ENCODE assay signal across 32 cellular contexts in genomic region chr11:8310743-8311298, GRCh38. TPM values are rescaled to one million over a fixed set of nuclear protein-coding genes. Genes with fewer than 3 reads are reported as not detected.
"Had no signal": no experiment of that assay in that cellular context is flagged by ENCODE, and none has a peak within 500 bp of the region (broad histone marks: within the 10 kb centered on the region; RNA-seq: fewer than 3 reads in every experiment).

No MANE protein-coding gene starts in this region.

- H3K4me3 Mint-ChIP-seq: activated CD4-positive, alpha-beta memory T cell treated with anti-CD3 and anti-CD28 coated beads, Interleukin-2, amount 10 ng/mL, durations not matched to agents 7 days and 5 days; activated CD4-positive, alpha-beta T cell treated with anti-CD3 and anti-CD28 coated beads, Interleukin-2, amount 10 ng/mL, durations not matched to agents 7 days and 5 days; activated naive CD4-positive, alpha-beta T cell treated with anti-CD3 and anti-CD28 coated beads, Interleukin-2, amount 50 U/mL, for 24 hours; activated naive CD8-positive, alpha-beta T cell treated with anti-CD3 and anti-CD28 coated beads, Interleukin-2, amount 50 U/mL, for 24 hours; activated T-cell treated with anti-CD3 and anti-CD28 coated beads, Interleukin-2, amount 50 U/mL, for 24 hours; activated T-helper 17 cell treated with anti-CD3 and anti-CD28 coated beads, Interleukin-2, amount 50 U/mL, for 72 hours; central memory CD8-positive, alpha-beta T cell; dendritic cell treated with granulocyte-macrophage colony-stimulating factor and Interleukin-4, amounts not matched to agents 40 ng/mL and 50 ng/mL, for 4 days; stimulated activated memory B cell treated with anti-CD40 and anti-IgM and Interleukin-4, amounts not matched to agents 10 μg/mL and 1 μg/mL and 100 μg/mL, for 72 hours; stimulated activated naive CD8-positive, alpha-beta T cell treated with anti-CD3 and anti-CD28 coated beads, Interleukin-15, amount 100 ng/mL, for 72 hours; T-helper 17 cell had no signal

- H3K4me3 ChIP-seq: breast epithelium, esophagus muscularis mucosa, heart left ventricle, left lung, lung, mucosa of descending colon, right lobe of liver, skin epidermis, upper lobe of left lung had no signal

- H3K27me3 ChIP-seq: breast epithelium, heart left ventricle, right lobe of liver, upper lobe of left lung had no signal

- H3K27ac ChIP-seq: breast epithelium, esophagus muscularis mucosa, foreskin keratinocyte, heart left ventricle, left lung, right lobe of liver, skin epidermis, upper lobe of left lung had no signal

- H3K4me1 Mint-ChIP-seq: activated CD4-positive, alpha-beta memory T cell treated with anti-CD3 and anti-CD28 coated beads, Interleukin-2, amount 10 ng/mL, durations not matched to agents 7 days and 5 days; activated naive CD4-positive, alpha-beta T cell treated with anti-CD3 and anti-CD28 coated beads, Interleukin-2, amount 50 U/mL, for 24 hours; activated naive CD8-positive, alpha-beta T cell treated with anti-CD3 and anti-CD28 coated beads, Interleukin-2, amount 50 U/mL, for 24 hours; activated T-helper 17 cell treated with anti-CD3 and anti-CD28 coated beads, Interleukin-2, amount 50 U/mL, for 72 hours; central memory CD8-positive, alpha-beta T cell; stimulated activated memory B cell treated with anti-CD40 and anti-IgM and Interleukin-4, amounts not matched to agents 10 μg/mL and 1 μg/mL and 100 μg/mL, for 72 hours; stimulated activated naive CD8-positive, alpha-beta T cell treated with anti-CD3 and anti-CD28 coated beads, Interleukin-15, amount 100 ng/mL, for 72 hours had no signal

- H3K4me1 ChIP-seq: breast epithelium, esophagus muscularis mucosa, foreskin keratinocyte, heart left ventricle, left lung, right lobe of liver, upper lobe of left lung had no signal

- H3K36me3 Mint-ChIP-seq: activated naive CD4-positive, alpha-beta T cell treated with anti-CD3 and anti-CD28 coated beads, Interleukin-2, amount 50 U/mL, for 24 hours; stimulated activated memory B cell treated with anti-CD40 and anti-IgM and Interleukin-4, amounts not matched to agents 10 μg/mL and 1 μg/mL and 100 μg/mL, for 72 hours had no signal

- H3K9me3 Mint-ChIP-seq: activated CD4-positive, alpha-beta memory T cell treated with anti-CD3 and anti-CD28 coated beads, Interleukin-2, amount 10 ng/mL, durations not matched to agents 7 days and 5 days; activated CD4-positive, alpha-beta T cell treated with anti-CD3 and anti-CD28 coated beads, Interleukin-2, amount 10 ng/mL, durations not matched to agents 7 days and 5 days; activated naive CD4-positive, alpha-beta T cell treated with anti-CD3 and anti-CD28 coated beads, Interleukin-2, amount 50 U/mL, for 24 hours; activated naive CD8-positive, alpha-beta T cell treated with anti-CD3 and anti-CD28 coated beads, Interleukin-2, amount 50 U/mL, for 24 hours; activated T-cell treated with anti-CD3 and anti-CD28 coated beads, Interleukin-2, amount 50 U/mL, for 24 hours; activated T-helper 17 cell treated with anti-CD3 and anti-CD28 coated beads, Interleukin-2, amount 50 U/mL, for 72 hours; central memory CD8-positive, alpha-beta T cell; dendritic cell treated with granulocyte-macrophage colony-stimulating factor and Interleukin-4, amounts not matched to agents 40 ng/mL and 50 ng/mL, for 4 days; stimulated activated memory B cell treated with anti-CD40 and anti-IgM and Interleukin-4, amounts not matched to agents 10 μg/mL and 1 μg/mL and 100 μg/mL, for 72 hours; stimulated activated naive CD8-positive, alpha-beta T cell treated with anti-CD3 and anti-CD28 coated beads, Interleukin-15, amount 100 ng/mL, for 72 hours had no signal

- H3K27me3 Mint-ChIP-seq: activated CD4-positive, alpha-beta memory T cell treated with anti-CD3 and anti-CD28 coated beads, Interleukin-2, amount 10 ng/mL, durations not matched to agents 7 days and 5 days; activated naive CD4-positive, alpha-beta T cell treated with anti-CD3 and anti-CD28 coated beads, Interleukin-2, amount 50 U/mL, for 24 hours; activated naive CD8-positive, alpha-beta T cell treated with anti-CD3 and anti-CD28 coated beads, Interleukin-2, amount 50 U/mL, for 24 hours; activated T-cell treated with anti-CD3 and anti-CD28 coated beads, Interleukin-2, amount 50 U/mL, for 24 hours; activated T-helper 17 cell treated with anti-CD3 and anti-CD28 coated beads, Interleukin-2, amount 50 U/mL, for 72 hours; dendritic cell treated with granulocyte-macrophage colony-stimulating factor and Interleukin-4, amounts not matched to agents 40 ng/mL and 50 ng/mL, for 4 days; stimulated activated memory B cell treated with anti-CD40 and anti-IgM and Interleukin-4, amounts not matched to agents 10 μg/mL and 1 μg/mL and 100 μg/mL, for 72 hours; stimulated activated naive CD8-positive, alpha-beta T cell treated with anti-CD3 and anti-CD28 coated beads, Interleukin-15, amount 100 ng/mL, for 72 hours had no signal

- H3K27ac Mint-ChIP-seq: activated CD4-positive, alpha-beta memory T cell treated with anti-CD3 and anti-CD28 coated beads, Interleukin-2, amount 10 ng/mL, durations not matched to agents 7 days and 5 days; activated CD4-positive, alpha-beta T cell treated with anti-CD3 and anti-CD28 coated beads, Interleukin-2, amount 10 ng/mL, durations not matched to agents 7 days and 5 days; activated naive CD4-positive, alpha-beta T cell treated with anti-CD3 and anti-CD28 coated beads, Interleukin-2, amount 50 U/mL, for 24 hours; activated naive CD8-positive, alpha-beta T cell treated with anti-CD3 and anti-CD28 coated beads, Interleukin-2, amount 50 U/mL, for 24 hours; activated T-cell treated with anti-CD3 and anti-CD28 coated beads, Interleukin-2, amount 50 U/mL, for 24 hours; activated T-helper 17 cell treated with anti-CD3 and anti-CD28 coated beads, Interleukin-2, amount 50 U/mL, for 72 hours; dendritic cell treated with granulocyte-macrophage colony-stimulating factor and Interleukin-4, amounts not matched to agents 40 ng/mL and 50 ng/mL, for 4 days; stimulated activated memory B cell treated with anti-CD40 and anti-IgM and Interleukin-4, amounts not matched to agents 10 μg/mL and 1 μg/mL and 100 μg/mL, for 72 hours; stimulated activated naive CD8-positive, alpha-beta T cell treated with anti-CD3 and anti-CD28 coated beads, Interleukin-15, amount 100 ng/mL, for 72 hours; T-helper 17 cell had no signal

- DNase-seq: activated CD4-positive, alpha-beta memory T cell treated with anti-CD3 and anti-CD28 coated beads, Interleukin-2, amount 10 ng/mL, durations not matched to agents 7 days and 5 days; activated CD4-positive, alpha-beta T cell treated with anti-CD3 and anti-CD28 coated beads for 1 hour; activated CD4-positive, alpha-beta T cell treated with anti-CD3 and anti-CD28 coated beads, Interleukin-2, amount 10 ng/mL, durations not matched to agents 7 days and 5 days; activated CD8-positive, alpha-beta memory T cell treated with anti-CD3 and anti-CD28 coated beads, Interleukin-2, amount 50 U/mL, for 48 hours; activated gamma-delta T cell treated with Interleukin-2 at 50 U/mL for 16 hours; activated naive CD8-positive, alpha-beta T cell treated with anti-CD3 and anti-CD28 coated beads, Interleukin-2, amount 50 U/mL, for 24 hours; activated T-cell treated with anti-CD3 and anti-CD28 coated beads, Interleukin-2, amount 50 U/mL, for 24 hours; amygdala; foreskin keratinocyte; heart left ventricle; mucosa of descending colon; occipital lobe; right lobe of liver; stimulated activated CD4-positive, alpha-beta T cell treated with anti-CD3 and anti-CD28 coated beads, Interleukin-4, amount 100 ng/mL, for 24 hours; stimulated activated naive CD8-positive, alpha-beta T cell treated with anti-CD3 and anti-CD28 coated beads, Interleukin-15, amount 100 ng/mL, for 72 hours; substantia nigra; SW 1271; T-helper 17 cell; T1000; upper lobe of left lung had no signal

- H3K9me3 ChIP-seq: breast epithelium, esophagus muscularis mucosa, heart left ventricle, left lung, mucosa of descending colon, right lobe of liver, upper lobe of left lung had no signal

- ATAC-seq: activated naive CD8-positive, alpha-beta T cell treated with anti-CD3 and anti-CD28 coated beads, Interleukin-2, amount 50 U/mL, for 24 hours; activated T-helper 17 cell treated with anti-CD3 and anti-CD28 coated beads, Interleukin-2, amount 50 U/mL, for 72 hours; foreskin keratinocyte; heart left ventricle; mucosa of descending colon; right lobe of liver; stimulated activated memory B cell treated with anti-CD40 and anti-IgM and Interleukin-4, amounts not matched to agents 10 μg/mL and 1 μg/mL and 100 μg/mL, for 72 hours; stimulated activated naive CD8-positive, alpha-beta T cell treated with anti-CD3 and anti-CD28 coated beads, Interleukin-15, amount 100 ng/mL, for 72 hours; T-helper 17 cell had no signal

- H3K36me3 ChIP-seq: breast epithelium, esophagus muscularis mucosa, heart left ventricle, left lung, right lobe of liver, upper lobe of left lung had no signal

RNA-seq across cellular contexts. Expression of gene LMO1, which starts 47.1 kb away (rescaled TPM):
- total RNA-seq: activated CD4-positive, alpha-beta memory T cell treated with anti-CD3 and anti-CD28 coated beads, Interleukin-2, amount 10 ng/mL, durations not matched to agents 7 days and 5 days; activated CD4-positive, alpha-beta T cell treated with anti-CD3 and anti-CD28 coated beads, Interleukin-2, amount 10 ng/mL, durations not matched to agents 7 days and 5 days; activated T-helper 17 cell treated with anti-CD3 and anti-CD28 coated beads, Interleukin-2, amount 50 U/mL, for 72 hours; breast epithelium; foreskin keratinocyte; left lung; mesenteric fat pad; myocyte; right lobe of liver; T-helper 17 cell had no signal
- polyA plus RNA-seq: foreskin keratinocyte, lung had no signal
